18 cellular contexts compared by ENCODE assay signal in the genomic region with DNA sequence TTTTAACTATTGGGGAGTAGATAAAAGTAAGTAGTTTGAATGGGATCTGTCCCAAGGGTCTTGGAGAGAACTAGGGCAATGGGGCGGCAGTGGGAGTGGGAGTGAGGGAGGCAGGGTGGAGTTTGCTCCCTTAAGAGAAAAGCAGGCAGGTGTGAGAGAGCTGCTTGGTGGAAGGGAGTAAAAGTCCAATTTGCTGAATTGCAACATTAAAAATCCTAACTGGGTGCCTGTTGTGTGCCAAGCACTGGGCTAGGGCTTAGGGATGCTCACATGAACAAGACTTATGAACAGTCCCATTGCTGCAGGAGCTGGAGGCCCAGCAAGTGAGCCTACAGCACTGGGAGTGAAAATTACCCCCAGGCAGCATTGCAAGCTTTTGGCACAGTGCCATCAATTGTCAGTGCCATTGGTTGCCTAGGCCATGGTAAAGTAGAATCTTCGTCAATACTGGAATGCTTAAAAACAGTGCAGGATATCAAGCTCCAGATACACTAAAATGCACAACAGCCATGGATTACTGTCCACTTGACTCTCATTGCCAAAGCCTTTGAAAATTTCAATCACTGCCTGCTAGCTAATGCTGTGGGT.
A peak's percentile ranks its signal among the peaks of the same experiment; 100 is the strongest.
DNase-seq lines count a peak whose midpoint lies in the region; ATAC-seq, FAIRE-seq and TF ChIP-seq lines count a peak whose summit lies in the region.
"Had no signal": no experiment of that assay in that cellular context is flagged by ENCODE, and none has a peak within 500 bp of the region (broad histone marks: within the 10 kb centered on the region; RNA-seq: fewer than 3 reads in every experiment).

No MANE protein-coding gene starts in this region.

- H3K4me1 ChIP-seq in HepG2 (ENCODE audit: insufficient read depth, low read length) (no peaks in the 10 kb centered on the region), mesenchymal stem cell (ENCODE audit: control insufficient read depth, insufficient read depth, low read depth, low read length) (no peaks in the 10 kb centered on the region)

- TF ChIP-seq CTCF in CD14-positive monocyte (IDR thresholded peaks at IDR 0.05) (no peak), HepG2 (CRISPR knock-in tag; IDR thresholded peaks at IDR 0.05) (no peak)

- no peaks in the 10 kb centered on the region for H3K27me3 Mint-ChIP-seq in CD14-positive monocyte (ENCODE audit: low read depth in 3 of 3)
- H3K27me3 Mint-ChIP-seq: T-helper 17 cell had no signal

- H3K27ac ChIP-seq in HepG2 (ENCODE audit: extremely low read length, insufficient read depth, low read length) (no peak overlapping the region), mesenchymal stem cell (ENCODE audit: low read length, poor library complexity, severe bottlenecking) (no peak overlapping the region)

- H2AFZ ChIP-seq in HepG2 (ENCODE audit: low read length) (no peak overlapping the region), mesenchymal stem cell (ENCODE audit: low read depth, low read length) (no peak overlapping the region)

- FAIRE-seq in HepG2 (lab: Jason Lieb, UNC), result no peak
- FAIRE-seq: A204.1, H54 had no signal

- H3K79me1 ChIP-seq in mesenchymal stem cell (replicated peaks; ENCODE audit: low read length, poor library complexity, severe bottlenecking), result no peaks in the 10 kb centered on the region

- H3K14ac ChIP-seq in mesenchymal stem cell (ENCODE audit: low read length in 2 of 2), result no peak overlapping the region

- peak overlapping the region in 4 of 7 donors; percentile 5 to 93 (median 56) for H3K27ac Mint-ChIP-seq in CD14-positive monocyte
- H3K27ac Mint-ChIP-seq: T-helper 17 cell had no signal

- CTCF ChIA-PET in HepG2 (lab: Yijun Ruan, JAX; ENCODE audit: low intra/inter-chr PET ratio, low total read pairs), result no interaction called here

- no peak for TF ChIP-seq POLR2A in HepG2 (IDR thresholded peaks at IDR 0.05; ENCODE audit: insufficient read depth in 1 of 2, low read depth in 2 of 2, low read length in 2 of 2)

- intact Hi-C loops in CD14-positive monocyte (cut with micrococcal nuclease) (loop anchor here in 1 of 2 donors (5.0 kb wide), 1 partner anchor 86 kb away; no protein-coding TSS in a partner anchor), HepG2 (cut with micrococcal nuclease; ENCODE audit: unreplicated experiment) (no loop called here)

- no peak overlapping the region for H4K91ac ChIP-seq in mesenchymal stem cell (ENCODE audit: low read length)

- no peaks in the 10 kb centered on the region for H4K20me1 ChIP-seq in HepG2 (ENCODE audit: insufficient read depth, low read length)

- peaks cover 4 to 8% (median 5%) of the 10 kb centered on the region in 7 donors for H3K9me3 Mint-ChIP-seq in CD14-positive monocyte

- TF ChIP-seq RAD21 in HepG2 (CRISPR knock-in tag; IDR thresholded peaks at IDR 0.05), result no peak

- H2BK5ac ChIP-seq in mesenchymal stem cell (ENCODE audit: low read depth, low read length, poor library complexity, severe bottlenecking), result no peak overlapping the region

- no peak overlapping the region for H2AK5ac ChIP-seq in mesenchymal stem cell (ENCODE audit: low read length, severe bottlenecking)

- H4K8ac ChIP-seq in mesenchymal stem cell (ENCODE audit: low read length), result no peak overlapping the region

- H3K18ac ChIP-seq in mesenchymal stem cell (ENCODE audit: low read depth in 1 of 2, low read length in 2 of 2), result no peak overlapping the region

- H3K4me2 ChIP-seq in HepG2 (ENCODE audit: low read depth, low read length) (no peak overlapping the region), mesenchymal stem cell (ENCODE audit: low read length, poor library complexity, severe bottlenecking) (no peak overlapping the region)

- H3K9me3 ChIP-seq in HepG2 (ENCODE audit: low read length), result no peaks in the 10 kb centered on the region
- H3K9me3 ChIP-seq in mesenchymal stem cell (ENCODE audit: control insufficient read depth, low read length), result no peaks in the 10 kb centered on the region

- no peak overlapping the region for H3K9ac ChIP-seq in HepG2 (ENCODE audit: insufficient read depth, low read depth, low read length)
- H3K9ac ChIP-seq in mesenchymal stem cell (ENCODE audit: low read length), result no peak overlapping the region

- WGBS in HepG2 (ENCODE audit: low lambda C conversion rate), result 68% methylated on average over 2 of the region's 2 CpGs
- whole genome bisulfite sequencing in mesenchymal stem cell, result 99% methylated on average over 2 of the region's 2 CpGs

- BruUV-seq in HepG2 (replicated peaks; lab: Mats Ljungman, UMichigan), result no TSS peak

- H3K4me1 Mint-ChIP-seq in CD14-positive monocyte, result peaks cover 38% of the 10 kb centered on the region
- H3K4me1 Mint-ChIP-seq: T-helper 17 cell had no signal

- ATAC-seq in HepG2, result no peak
- ATAC-seq in HG02571 (IDR thresholded peaks at IDR 0.05; ENCODE audit: unreplicated experiment), result no peak
- ATAC-seq: Panc1, T-helper 17 cell had no signal

- H3K79me2 ChIP-seq in HepG2 (ENCODE audit: insufficient read depth, low read length), result no peaks in the 10 kb centered on the region

- TF ChIP-seq EP300 in HepG2 (IDR thresholded peaks at IDR 0.05; ENCODE audit: low read depth in 2 of 2, low read length in 2 of 2) (no peak), HepG2 (CRISPR knock-in tag; IDR thresholded peaks at IDR 0.05; ENCODE audit: borderline replicate concordance) (no peak)

- no peaks in the 10 kb centered on the region for H3K36me3 ChIP-seq in HepG2 (replicated peaks in 1 of 2; ENCODE audit: control insufficient read depth in 1 of 2, insufficient read depth in 2 of 2, low read length in 2 of 2)
- no peaks in the 10 kb centered on the region for H3K36me3 ChIP-seq in mesenchymal stem cell (ENCODE audit: control insufficient read depth in 1 of 2, insufficient read depth in 2 of 2, low read depth in 1 of 2, low read length in 2 of 2)

- H3K27me3 ChIP-seq in HepG2 (ENCODE audit: control insufficient read depth in 1 of 2, insufficient read depth in 2 of 2, low read length in 2 of 2) (no peaks in the 10 kb centered on the region), mesenchymal stem cell (ENCODE audit: control insufficient read depth in 1 of 2, insufficient read depth in 1 of 2, low read length in 2 of 2) (no peaks in the 10 kb centered on the region)

- H3K36me3 Mint-ChIP-seq in CD14-positive monocyte, result peaks cover 4 to 9% of the 10 kb centered on the region in 2 donors

- POLR2A ChIA-PET in HepG2 (lab: Yijun Ruan, JAX), result no interaction called here

- H3K23ac ChIP-seq in mesenchymal stem cell (ENCODE audit: low read length in 2 of 2), result no peak overlapping the region

- H3K4me3 ChIP-seq in HepG2 (replicated peaks in 1 of 3; ENCODE audit: insufficient read depth in 1 of 3, low read depth in 2 of 3, low read length in 3 of 3) (no peak overlapping the region), mesenchymal stem cell (ENCODE audit: insufficient read depth in 1 of 2, low read depth in 1 of 2, low read length in 2 of 2) (no peak overlapping the region)

- no peak overlapping the region for H2BK120ac ChIP-seq in mesenchymal stem cell (ENCODE audit: low read depth, low read length)

- DNase-seq in NCI-H1417 (lab: John Stamatoyannopoulos, UW), result peak in 2 of 3 experiments; percentile 7 to 47
- DNase-seq in NCI-H1417 treated with DMSO at 0.1 percent for 48 hours (lab: John Stamatoyannopoulos, UW), result no peak
- no peak for DNase-seq in CD14-positive monocyte (ENCODE audit: low spot score)
- DNase-seq in NCI-H69 (lab: John Stamatoyannopoulos, UW), result peak; percentile 58
- no peak for DNase-seq in HepG2 (ENCODE audit: low spot score)
- no peak for DNase-seq in mesenchymal stem cell
- DNase-seq in stimulated activated CD4-positive, alpha-beta T cell treated with anti-CD3 and anti-CD28 coated beads, Interleukin-4, amount 100 ng/mL, for 24 hours, result no peak
- DNase-seq: DND-41, GF-D8, Kasumi-1, NCI-H1694, NCI-H524 treated with DMSO at 0.1 percent for 48 hours, SHP77, T-helper 17 cell had no signal

- no peak overlapping the region for H3K4ac ChIP-seq in mesenchymal stem cell (ENCODE audit: low read depth in 1 of 2, low read length in 2 of 2)

- no peak overlapping the region for H3K4me3 Mint-ChIP-seq in CD14-positive monocyte
- H3K4me3 Mint-ChIP-seq: T-helper 17 cell had no signal

- no peak overlapping the region for H2BK15ac ChIP-seq in mesenchymal stem cell (ENCODE audit: low read depth, poor library complexity, severe bottlenecking)

- in situ Hi-C loops in HepG2 (cut with HindIII; ENCODE audit: extremely low pct_ligation_motif_present, low pct_unique_long_range_greater_than_20kb), result no loop called here

- H2BK12ac ChIP-seq in mesenchymal stem cell (ENCODE audit: low read length in 2 of 2), result no peak overlapping the region

TF ChIP-seq in HepG2, 621 proteins besides CTCF, POLR2A, EP300 and RAD21:
- no peak for TF ChIP-seq ZNF546 (CRISPR knock-in tag; conservative IDR thresholded peaks at IDR 0.05)
- TF ChIP-seq MAFF (IDR thresholded peaks at IDR 0.05; ENCODE audit: low read depth, low read length), result 0 out of 2 replicates have a peak, but pooled peaks have one; percentile 12
- TF ChIP-seq LCORL (IDR thresholded peaks at IDR 0.05), result peak; percentile 49; the same call in 1 of the 2 replicates
- TF ChIP-seq LCORL (CRISPR knock-in tag; IDR thresholded peaks at IDR 0.05), result no peak

Comparison
In these comparisons a context has a peak if more than half of its experiments do, and no peak if none do; other contexts are left out.
1. DNase-seq: peak in NCI-H1417 (2 of 3) and NCI-H69 (single experiment); none in NCI-H1417 treated with DMSO at 0.1 percent for 48 hours (single experiment), CD14-positive monocyte (single experiment), HepG2 (single experiment), mesenchymal stem cell (single experiment) and stimulated activated CD4-positive, alpha-beta T cell treated with anti-CD3 and anti-CD28 coated beads, Interleukin-4, amount 100 ng/mL, for 24 hours (single experiment).